ENCODE assay signal across 8 cellular contexts in genomic region chr4:119041951-119042560, GRCh38.
DNase-seq lines count a peak whose midpoint lies in the region; ATAC-seq, FAIRE-seq and TF ChIP-seq lines count a peak whose summit lies in the region.

No MANE protein-coding gene starts in this region.

- peak; percentile 77 for ATAC-seq in GM18499 (IDR thresholded peaks at IDR 0.05; ENCODE audit: insufficient read depth, unreplicated experiment)
- ATAC-seq in HG02852 (IDR thresholded peaks at IDR 0.05; ENCODE audit: unreplicated experiment): peak; percentile 77
- peak; percentile 75 to 91 (median 84) for ATAC-seq in T-cell (replicated peaks in 1 of 4)

- no peaks in the 10 kb centered on the region for H3K36me3 ChIP-seq in brain microvascular endothelial cell (replicated peaks)
- H3K36me3 ChIP-seq in kidney (ENCODE audit: control insufficient read depth in 1 of 2, insufficient read depth in 2 of 2, low read length in 2 of 2): no peaks in the 10 kb centered on the region

- no peaks in the 10 kb centered on the region for H3K9me3 Mint-ChIP-seq in T-cell

- H3K27me3 Mint-ChIP-seq in T-cell: peaks cover 0 to 2% of the 10 kb centered on the region in 2 donors

- H3K9me3 ChIP-seq in kidney (ENCODE audit: control insufficient read depth in 1 of 2, low read length in 2 of 2): no peaks in the 10 kb centered on the region

- intact Hi-C loops in kidney (cut with DNase I): loop anchor here (5.0 kb wide), 1 partner anchor 175 kb away; no protein-coding TSS in a partner anchor

- POLR2A ChIA-PET in T-cell (lab: Charles Lee): interaction anchor here in 1 of 2 donors (0.6 kb wide), 1 partner anchor 255 kb away, joined by 3 read pairs; no protein-coding TSS in a partner anchor

- no peak overlapping the region for H3K27ac Mint-ChIP-seq in T-cell

- TF ChIP-seq CTCF in brain microvascular endothelial cell (IDR thresholded peaks at IDR 0.05; ENCODE audit: low read depth, low read length, missing control alignments) (peak; percentile 74), kidney (IDR thresholded peaks at IDR 0.05; ENCODE audit: borderline replicate concordance, extremely low read depth, insufficient read depth) (peak; percentile 66)

- DNase-seq in ACHN (peak; percentile 79), NCI-H1417 (lab: John Stamatoyannopoulos, UW) (peak; percentile 53 to 89 (median 67)), T-cell (peak in 30 of 34 experiments; percentile 13 to 62 (median 39)), brain microvascular endothelial cell (peak; percentile 60), kidney (no peak)
- DNase-seq in stimulated activated CD4-positive, alpha-beta T cell treated with anti-CD3 and anti-CD28 coated beads, Interleukin-2, amount 100 ng/mL, for 48 hours: peak; percentile 34 to 41

- in situ Hi-C loops in ACHN (cut with HindIII; ENCODE audit: low pct_ligation_motif_present, low pct_unique_long_range_greater_than_20kb, low sequenced_read_pairs) (no loop called here), brain microvascular endothelial cell (cut with HindIII; ENCODE audit: low pct_ligation_motif_present, low sequenced_read_pairs) (no loop called here)

- peak; percentile 83 for FAIRE-seq in kidney (lab: Jason Lieb, UNC)

- H3K4me1 Mint-ChIP-seq in T-cell: peaks cover 0 to 6% (median 4%) of the 10 kb centered on the region in 3 donors

- H3K4me1 ChIP-seq in kidney (ENCODE audit: control insufficient read depth in 1 of 2, insufficient read depth in 1 of 2, low read depth in 1 of 2, low read length in 2 of 2): peaks cover 3 to 4% of the 10 kb centered on the region in 2 donors

- CTCF ChIA-PET in T-cell (lab: Charles Lee): interaction anchor here (0.5 to 4.2 kb wide), 22 partner anchors 8 to 468 kb away, joined by 3 to 28 read pairs (median 3); a partner anchor contains a TSS

- H3K27me3 ChIP-seq in brain microvascular endothelial cell (replicated peaks): no peaks in the 10 kb centered on the region

- no peak overlapping the region for H3K4me3 ChIP-seq in brain microvascular endothelial cell (ENCODE audit: low read depth, low read length)
- H3K4me3 ChIP-seq in kidney (ENCODE audit: low read length in 2 of 2): no peak overlapping the region

- no peak overlapping the region for H3K9ac ChIP-seq in kidney (ENCODE audit: low read length in 2 of 2)

- no peak overlapping the region for H3K27ac ChIP-seq in brain microvascular endothelial cell
- peak overlapping the region in 1 of 2 donors; percentile 23 for H3K27ac ChIP-seq in kidney (ENCODE audit: low read depth in 2 of 2, low read length in 2 of 2)

- no peaks in the 10 kb centered on the region for H3K36me3 Mint-ChIP-seq in T-cell

- H3K4me3 Mint-ChIP-seq in T-cell: no peak overlapping the region
